Comparison of ENCODE assay signal across 4 cellular contexts in genomic region chr13:24351423-24351822, GRCh38. TPM values are rescaled to one million over a fixed set of nuclear protein-coding genes. Genes with fewer than 3 reads are reported as not detected.
"Had no signal": no experiment of that assay in that cellular context is flagged by ENCODE, and none has a peak within 500 bp of the region (broad histone marks: within the 10 kb centered on the region; RNA-seq: fewer than 3 reads in every experiment).

No MANE protein-coding gene starts in this region.

- H3K4me3 ChIP-seq: GM12878 had no signal

- DNase-seq: GDM1, GF-D8 had no signal

- ATAC-seq: GM12878 had no signal

RNA-seq across cellular contexts. Expression of gene C1QTNF9, which starts 42.0 kb away (rescaled TPM):
- total RNA-seq: G401, GM12878 had no signal
